In the genomic region with DNA sequence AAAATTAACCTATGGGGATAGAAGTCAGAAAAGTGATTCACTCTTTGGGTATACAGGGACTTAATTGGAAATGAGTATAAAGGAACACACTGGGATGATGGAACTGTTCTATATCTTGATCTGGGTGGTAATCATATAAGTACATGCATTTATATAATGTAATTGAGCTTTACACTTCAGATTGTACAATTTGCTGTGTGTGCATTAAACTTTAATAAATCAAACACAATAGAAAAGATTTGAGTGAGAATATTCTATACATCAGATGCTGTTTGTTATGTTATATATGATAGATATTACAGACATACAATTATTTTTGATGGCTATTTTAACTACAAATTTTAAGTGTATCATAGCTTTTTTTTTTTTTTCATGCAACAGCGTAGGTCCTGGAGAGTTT, we compare ENCODE assay signal across 6 cellular contexts.
"Had no signal": no experiment of that assay in that cellular context is flagged by ENCODE, and none has a peak within 500 bp of the region (broad histone marks: within the 10 kb centered on the region; RNA-seq: fewer than 3 reads in every experiment).

No MANE protein-coding gene starts in this region.

- H3K4me2 ChIP-seq: KMS-11 had no signal

- H3K9ac ChIP-seq: KMS-11 had no signal

- DNase-seq: KBM-7, KG1 had no signal

- H3K27ac ChIP-seq: HL-60, KMS-11 had no signal

- FAIRE-seq: HepG2, HTR-8/SVneo had no signal

- ATAC-seq: HepG2 had no signal
